ENCODE assay signal across 15 cellular contexts in the genomic region with DNA sequence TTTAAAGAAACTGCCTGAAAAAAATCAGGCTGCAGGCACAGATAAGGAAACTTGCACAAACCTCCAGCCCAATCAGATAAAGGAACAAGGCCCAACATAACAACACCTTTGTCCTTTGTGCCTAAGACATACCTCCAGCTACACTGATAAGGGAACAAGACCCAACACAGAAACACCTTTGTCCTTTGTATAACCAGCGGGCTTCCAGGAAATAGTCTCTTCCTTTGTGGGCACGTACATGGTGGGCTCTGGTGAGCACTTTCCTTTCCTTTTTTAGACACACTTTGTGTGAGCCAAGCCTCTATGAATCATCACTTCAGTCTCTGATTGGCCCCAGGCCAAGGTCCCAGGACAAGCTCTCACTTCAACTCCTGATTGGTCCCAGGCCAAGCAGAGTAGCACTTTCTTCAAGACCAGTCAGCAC. TPM values are rescaled to one million over a fixed set of nuclear protein-coding genes. Genes with fewer than 3 reads are reported as not detected.
DNase-seq lines count a peak whose midpoint lies in the region; ATAC-seq, FAIRE-seq and TF ChIP-seq lines count a peak whose summit lies in the region.
"Had no signal": no experiment of that assay in that cellular context is flagged by ENCODE, and none has a peak within 500 bp of the region (broad histone marks: within the 10 kb centered on the region; RNA-seq: fewer than 3 reads in every experiment).

No MANE protein-coding gene starts in this region.

- no peak for TF ChIP-seq EP300 in K562 (IDR thresholded peaks at IDR 0.05; ENCODE audit: low read length)

- H3K9me1 ChIP-seq in K562 (ENCODE audit: control insufficient read depth, insufficient read depth, low read length) = no peaks in the 10 kb centered on the region

- H3K4me2 ChIP-seq in BLaER1 (no peak overlapping the region), K562 (ENCODE audit: insufficient read depth, low read length) (peak overlapping the region; percentile 26; the same call in 1 of the 2 replicates)

- H3K27ac ChIP-seq in BLaER1 = no peak overlapping the region
- H3K27ac ChIP-seq in K562 (ENCODE audit: extremely low read depth, low read depth, low read length) = peak overlapping the region; percentile 25; the same call in 2 of the 3 replicates
- H3K27ac ChIP-seq: SK-N-MC had no signal

- H3K27me3 ChIP-seq in BLaER1 = no peaks in the 10 kb centered on the region
- H3K27me3 ChIP-seq in K562 (ENCODE audit: control insufficient read depth in 2 of 2, insufficient read depth in 2 of 2, low read length in 2 of 2) = no peaks in the 10 kb centered on the region

- WGBS in K562 (ENCODE audit: insufficient coverage, low coverage, missing lambda C conversion rate) = 3% methylated on average over 2 of the region's 2 CpGs

- BruUV-seq in K562 (replicated peaks; lab: Mats Ljungman, UMichigan) = no TSS peak

- H3K9ac ChIP-seq in BLaER1 (no peak overlapping the region), K562 (ENCODE audit: insufficient read depth in 1 of 2, low read depth in 2 of 2, low read length in 2 of 2) (no peak overlapping the region)

- TF ChIP-seq CTCF in K562 (IDR thresholded peaks at IDR 0.05 in 2 of 3, conservative IDR thresholded peaks at IDR 0.05 in 1 of 3; ENCODE audit: insufficient read depth in 2 of 3, low read depth in 1 of 3, low read length in 3 of 3) = no peak

- no peak for TF ChIP-seq POLR2A in K562 (conservative IDR thresholded peaks at IDR 0.05)

- no peak for TF ChIP-seq RAD21 in K562 (CRISPR knock-in tag; conservative IDR thresholded peaks at IDR 0.05 in 1 of 2, IDR thresholded peaks at IDR 0.05 in 1 of 2)

- peaks cover 53% of the 10 kb centered on the region for H3K79me2 ChIP-seq in K562 (ENCODE audit: control insufficient read depth, insufficient read depth, low read length)

- in situ Hi-C loops in K562 (cut with MboI) = no loop called here

- CTCF ChIA-PET in K562 (lab: Yijun Ruan, JAX; ENCODE audit: low intra/inter-chr PET ratio) = no interaction called here

- POLR2A ChIA-PET in K562 (lab: Yijun Ruan, JAX) = no interaction called here

- ATAC-seq in K562 (peak; percentile 81), HG03095 (IDR thresholded peaks at IDR 0.05; ENCODE audit: unreplicated experiment) (no peak), GM21825 (IDR thresholded peaks at IDR 0.05; ENCODE audit: unreplicated experiment) (no peak)
- ATAC-seq: esophagus mucosa, WTC11 had no signal

- H3K4me3 ChIP-seq in BLaER1 = peak overlapping the region; percentile 42; the same call in 1 of the 2 replicates
- H3K4me3 ChIP-seq in K562 = no peak overlapping the region
- H3K4me3 ChIP-seq: SK-N-MC had no signal

- H3K36me3 ChIP-seq in BLaER1 = peaks cover 74% of the 10 kb centered on the region
- no peaks in the 10 kb centered on the region for H3K36me3 ChIP-seq in K562 (ENCODE audit: control insufficient read depth, insufficient read depth, low read length)

- H3K4me1 ChIP-seq in BLaER1 = peaks cover 6% of the 10 kb centered on the region
- peaks cover 0 to 5% of the 10 kb centered on the region in 2 experiments; a peak in 2 of 5 replicates for H3K4me1 ChIP-seq in K562 (replicated peaks in 1 of 2; ENCODE audit: control insufficient read depth in 2 of 2, insufficient read depth in 2 of 2, low read length in 2 of 2)

- H2AFZ ChIP-seq in K562 (ENCODE audit: low read depth, low read length) = no peak overlapping the region

- H4K20me1 ChIP-seq in BLaER1 (no peaks in the 10 kb centered on the region; the same call in 1 of the 2 replicates), K562 (replicated peaks; ENCODE audit: control insufficient read depth, insufficient read depth, low read length) (no peaks in the 10 kb centered on the region)

- H3K9me3 ChIP-seq in BLaER1 = peaks cover 100% of the 10 kb centered on the region
- peaks cover 27% of the 10 kb centered on the region for H3K9me3 ChIP-seq in K562 (replicated peaks; ENCODE audit: control insufficient read depth, insufficient read depth, low read depth, low read length)

- intact Hi-C loops in K562 (cut with micrococcal nuclease) = no loop called here

- peak; percentile 51 for FAIRE-seq in K562 (lab: Jason Lieb, UNC)

- DNase-seq in KG1 (lab: John Stamatoyannopoulos, UW) = peak; percentile 28
- peak in 2 of 4 experiments; percentile 57 to 76 for DNase-seq in K562 (ENCODE audit: extremely low read depth in 1 of 4, low spot score in 3 of 4)
- DNase-seq in glomerular visceral epithelial cell (ENCODE audit: extremely low spot score) = peak; percentile 19
- no peak for DNase-seq in anterior cingulate cortex (lab: John Stamatoyannopoulos, UW)
- no peak for DNase-seq in NCI-H2029 treated with DMSO at 0.1 percent for 48 hours (lab: John Stamatoyannopoulos, UW)
- DNase-seq: activated CD8-positive, alpha-beta memory T cell treated with anti-CD3 and anti-CD28 coated beads, Interleukin-2, amount 50 U/mL, for 4 hours; activated naive CD4-positive, alpha-beta T cell treated with anti-CD3 and anti-CD28 coated beads, Interleukin-2, amount 10 ng/mL, durations not matched to agents 7 days and 5 days; DMS153; midbrain had no signal

TF ChIP-seq in K562, 482 proteins besides CTCF, POLR2A, EP300 and RAD21 (continues in another document):
- TF ChIP-seq FOXP1 (CRISPR knock-in tag; IDR thresholded peaks at IDR 0.05) = no peak
- TF ChIP-seq ZEB2 (IDR thresholded peaks at IDR 0.05) = peak; percentile 55; the same call in 1 of the 2 replicates
- TF ChIP-seq CXXC5 (CRISPR knock-in tag; IDR thresholded peaks at IDR 0.05) = 0 out of 2 replicates have a peak, but pooled peaks have one; percentile 13
- peak; percentile 27; the same call in 1 of the 2 replicates for TF ChIP-seq STAT5A (IDR thresholded peaks at IDR 0.05; ENCODE audit: borderline replicate concordance, low read length)
- TF ChIP-seq RFX1 (IDR thresholded peaks at IDR 0.05) = no peak
- TF ChIP-seq CBFA2T3 (IDR thresholded peaks at IDR 0.05) = peak; percentile 69
- TF ChIP-seq PHF8 (IDR thresholded peaks at IDR 0.05; ENCODE audit: borderline replicate concordance, low read length) = no peak
- peak; percentile 75 for TF ChIP-seq ARID1B (IDR thresholded peaks at IDR 0.05)

RNA-seq across cellular contexts. Expression of a gene that starts 23.6 kb away (rescaled TPM):
- 4.5 and 17.1 TPM in 2 replicates for total RNA-seq in K562 (2011; cell fraction: chromatin; rRNA removed; ENCODE audit: low replicate concordance)
- 2.8 and 5.1 TPM in 2 replicates for total RNA-seq in K562 (2011; cell fraction: nucleolus; rRNA removed)
- 6.5 and 7.7 TPM in 2 replicates for total RNA-seq in K562 (2011; cell fraction: nucleoplasm; rRNA removed)
- total RNA-seq in K562 (2014; rRNA removed) = 6.7 and 8.9 TPM in 2 replicates
- 14.5 and 17.8 TPM in 2 replicates for total RNA-seq in K562 (2014; rRNA removed; fragmentation: Illumina TruSeq; extraction: Trizol)
- 10.3 and 11.2 TPM in 2 replicates for total RNA-seq in K562 (2015; rRNA removed; fragmentation: Illumina TruSeq; extraction: Trizol)
- 7.1 and 7.9 TPM in 2 replicates for total RNA-seq in K562 (2021)
- 9.7 and 11.8 TPM in 2 replicates for polyA plus RNA-seq in K562 (2011; rRNA removed)
- polyA plus RNA-seq in K562 (2011; cell fraction: cytosol; rRNA removed) = 1.1 and 2.6 TPM in 2 replicates
- polyA plus RNA-seq in K562 (2011; cell fraction: nucleus; rRNA removed) = 2.7 and 4.4 TPM in 2 replicates
- 5.9 and 6.1 TPM in 2 replicates for polyA plus RNA-seq in K562 (2012)
- 11.1 and 12.4 TPM in 2 replicates for polyA plus RNA-seq in K562 (2014; fragmentation: Illumina TruSeq; extraction: Trizol)
- polyA plus RNA-seq in K562 (2014; fragmentation: Nextera tagmentation; extraction: Ambion mirVana) = 10 to 100 TPM; 17.3 to 23.4 TPM
- polyA plus RNA-seq in K562 (2014; rRNA removed) = 8.2 and 8.7 TPM in 2 replicates
- 11.7 and 13.9 TPM in 2 replicates for polyA minus RNA-seq in K562 (2011; rRNA and poly(A)+ RNA removed)
- polyA minus RNA-seq in K562 (2011; cell fraction: cytosol; rRNA and poly(A)+ RNA removed) = 3.2 and 4.0 TPM in 2 replicates
- polyA minus RNA-seq in K562 (2011; cell fraction: nucleus; rRNA and poly(A)+ RNA removed) = 3.4 and 6.0 TPM in 2 replicates

RNA-seq across cellular contexts. Expression of a gene that starts 47.1 kb away (rescaled TPM):
- total RNA-seq in K562 (2011; cell fraction: chromatin; rRNA removed; ENCODE audit: low replicate concordance) = 15.9 and 40.0 TPM in 2 replicates
- total RNA-seq in K562 (2011; cell fraction: nucleolus; rRNA removed) = 8.9 and 10.5 TPM in 2 replicates
- 16.4 and 22.7 TPM in 2 replicates for total RNA-seq in K562 (2011; cell fraction: nucleoplasm; rRNA removed)
- total RNA-seq in K562 (2014; rRNA removed) = 10.9 and 11.5 TPM in 2 replicates
- 15.2 and 15.7 TPM in 2 replicates for total RNA-seq in K562 (2014; rRNA removed; fragmentation: Illumina TruSeq; extraction: Trizol)
- 10.2 and 10.6 TPM in 2 replicates for total RNA-seq in K562 (2015; rRNA removed; fragmentation: Illumina TruSeq; extraction: Trizol)
- 10.9 and 13.7 TPM in 2 replicates for total RNA-seq in K562 (2021)
- 8.7 and 9.0 TPM in 2 replicates for polyA plus RNA-seq in K562 (2011; rRNA removed)
- polyA plus RNA-seq in K562 (2011; cell fraction: cytosol; rRNA removed) = 3.3 and 9.2 TPM in 2 replicates
- polyA plus RNA-seq in K562 (2011; cell fraction: nucleus; rRNA removed) = 7.5 and 9.3 TPM in 2 replicates
- 9.8 and 9.9 TPM in 2 replicates for polyA plus RNA-seq in K562 (2012)
- 11.1 and 12.1 TPM in 2 replicates for polyA plus RNA-seq in K562 (2014; fragmentation: Illumina TruSeq; extraction: Trizol)
- 1 to 10 TPM; 8.7 to 8.8 TPM for polyA plus RNA-seq in K562 (2014; fragmentation: Nextera tagmentation; extraction: Ambion mirVana)
- polyA plus RNA-seq in K562 (2014; rRNA removed) = 6.4 and 11.1 TPM in 2 replicates
- polyA minus RNA-seq in K562 (2011; rRNA and poly(A)+ RNA removed) = 12.7 and 15.3 TPM in 2 replicates
- polyA minus RNA-seq in K562 (2011; cell fraction: cytosol; rRNA and poly(A)+ RNA removed) = 3.7 and 5.2 TPM in 2 replicates
- 4.8 and 11.7 TPM in 2 replicates for polyA minus RNA-seq in K562 (2011; cell fraction: nucleus; rRNA and poly(A)+ RNA removed)

RNA-seq across cellular contexts. Expression of a gene that starts 49.2 kb away (rescaled TPM):
- 15.0 and 38.1 TPM in 2 replicates for total RNA-seq in K562 (2011; cell fraction: chromatin; rRNA removed; ENCODE audit: low replicate concordance)
- 14.7 and 18.0 TPM in 2 replicates for total RNA-seq in K562 (2011; cell fraction: nucleolus; rRNA removed)
- total RNA-seq in K562 (2011; cell fraction: nucleoplasm; rRNA removed) = 13.5 and 16.2 TPM in 2 replicates
- total RNA-seq in K562 (2014; rRNA removed) (9.8 and 10.9 TPM in 2 replicates), K562 (2014; rRNA removed; fragmentation: Illumina TruSeq; extraction: Trizol) (18.3 and 21.1 TPM in 2 replicates), K562 (2015; rRNA removed; fragmentation: Illumina TruSeq; extraction: Trizol) (14.4 and 16.1 TPM in 2 replicates), K562 (2021) (8.0 and 10.2 TPM in 2 replicates)
- polyA plus RNA-seq in K562 (2011; rRNA removed) (8.2 and 10.9 TPM in 2 replicates), K562 (2014; fragmentation: Illumina TruSeq; extraction: Trizol) (10.3 and 12.1 TPM in 2 replicates), K562 (2014; fragmentation: Nextera tagmentation; extraction: Ambion mirVana) (1 to 10 TPM; 5.3 to 6.3 TPM), K562 (2014; rRNA removed) (8.2 and 9.2 TPM in 2 replicates)
- polyA plus RNA-seq in K562 (2011; cell fraction: cytosol; rRNA removed) = 5.2 and 5.7 TPM in 2 replicates
- polyA plus RNA-seq in K562 (2011; cell fraction: nucleus; rRNA removed) = 3.2 and 3.9 TPM in 2 replicates
- polyA plus RNA-seq in K562 (2012) = 6.4 and 8.0 TPM in 2 replicates
- 15.3 and 21.4 TPM in 2 replicates for polyA minus RNA-seq in K562 (2011; rRNA and poly(A)+ RNA removed)
- 4.2 and 5.3 TPM in 2 replicates for polyA minus RNA-seq in K562 (2011; cell fraction: cytosol; rRNA and poly(A)+ RNA removed)
- 9.8 and 17.3 TPM in 2 replicates for polyA minus RNA-seq in K562 (2011; cell fraction: nucleus; rRNA and poly(A)+ RNA removed)

Comparison
In these comparisons a context has a peak if more than half of its experiments do, and no peak if none do; other contexts are left out.
1. DNase-seq: peak in KG1 (single experiment) and glomerular visceral epithelial cell (single experiment); none in anterior cingulate cortex (0 of 58) and NCI-H2029 treated with DMSO at 0.1 percent for 48 hours (single experiment).